Comparison of ENCODE assay signal across 17 cellular contexts in the genomic region with DNA sequence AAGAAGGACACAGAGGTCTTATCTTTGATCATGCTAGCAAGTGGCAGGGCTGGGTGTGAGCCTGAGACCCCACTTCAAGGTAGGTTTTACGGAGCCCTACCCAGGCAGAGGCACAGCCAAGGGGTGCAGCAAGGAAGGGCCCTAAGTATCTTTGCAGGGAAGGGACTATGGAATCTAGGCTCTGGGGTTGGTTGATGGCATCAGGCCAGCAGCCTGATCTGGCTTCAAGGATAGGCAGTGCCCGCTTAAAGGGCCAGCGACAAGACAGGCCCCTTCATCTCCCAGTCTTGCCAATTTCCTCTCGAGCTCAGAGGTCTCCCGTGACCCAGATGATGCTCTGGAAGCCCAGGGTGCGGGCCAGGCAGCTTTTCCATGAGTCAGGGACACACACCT. TPM values are rescaled to one million over a fixed set of nuclear protein-coding genes. Genes with fewer than 3 reads are reported as not detected.
A peak's percentile ranks its signal among the peaks of the same experiment; 100 is the strongest.
DNase-seq lines count a peak whose midpoint lies in the region; ATAC-seq lines count a peak whose summit lies in the region.
"Had no signal": no experiment of that assay in that cellular context is flagged by ENCODE, and none has a peak within 500 bp of the region (broad histone marks: within the 10 kb centered on the region; RNA-seq: fewer than 3 reads in every experiment).

No MANE protein-coding gene starts in this region.

- ATAC-seq in Right ventricle myocardium superior (ENCODE audit: poor library complexity) (peak; percentile 61), left colon (peak; percentile 29), HG02973 (IDR thresholded peaks at IDR 0.05; ENCODE audit: unreplicated experiment) (no peak)
- ATAC-seq: GM12878, PC-3 had no signal

- DNase-seq in Right ventricle myocardium superior: peak; percentile 69
- no peak for DNase-seq in cardiac septum (ENCODE audit: low spot score)
- DNase-seq in cerebellum (ENCODE audit: low spot score): peak; percentile 26
- no peak for DNase-seq in left colon
- DNase-seq in NCI-H1930 (lab: John Stamatoyannopoulos, UW): no peak
- DNase-seq in NCI-H524 (lab: John Stamatoyannopoulos, UW): no peak
- DNase-seq: EL, Kasumi-1, NCI-H1694, NCI-H2081 treated with DMSO at 0.1 percent for 48 hours, NCI-H2171 treated with DMSO at 0.1 percent for 48 hours, NCI-H526, PC-3, RPMI8226, SIG-M5 had no signal

- intact Hi-C loops in Right ventricle myocardium superior (cut with DNase I) (no loop called here), cardiac septum (cut with DNase I) (no loop called here), left colon (cut with DNase I, micrococcal nuclease) (no loop called here)

RNA-seq across cellular contexts. Expression of gene ABLIM2, which starts 5.8 kb away (rescaled TPM):
- total RNA-seq in Right ventricle myocardium superior (26.8 TPM), cardiac septum (22.6 TPM), cerebellum (14.2 TPM), left colon (10 to 100 TPM; 18.7 to 24.4 TPM)

RNA-seq across cellular contexts. Expression of gene SH3TC1, which starts 46.2 kb away (rescaled TPM):
- 8.2 TPM for total RNA-seq in Right ventricle myocardium superior
- total RNA-seq in cardiac septum: 16.5 TPM
- total RNA-seq in cerebellum: 5.6 TPM
- total RNA-seq in left colon: 10 to 100 TPM; 13.8 to 18.3 TPM

Comparison
In these comparisons a context has a peak if more than half of its experiments do, and no peak if none do; other contexts are left out.
1. DNase-seq: peak in Right ventricle myocardium superior (single experiment) and cerebellum (single experiment); none in cardiac septum (single experiment), left colon (0 of 2), NCI-H1930 (0 of 2) and NCI-H524 (0 of 2).